ENCODE assay signal across 9 cellular contexts in genomic region chr9:6944093-6944551, GRCh38.
A peak's percentile ranks its signal among the peaks of the same experiment; 100 is the strongest.
DNase-seq lines count a peak whose midpoint lies in the region; ATAC-seq and TF ChIP-seq lines count a peak whose summit lies in the region.
"Had no signal": no experiment of that assay in that cellular context is flagged by ENCODE, and none has a peak within 500 bp of the region (broad histone marks: within the 10 kb centered on the region; RNA-seq: fewer than 3 reads in every experiment).

No MANE protein-coding gene starts in this region.

- no peak overlapping the region for H3K4me3 ChIP-seq in brain microvascular endothelial cell (ENCODE audit: low read depth, low read length)

- no peak overlapping the region for H3K27ac ChIP-seq in brain microvascular endothelial cell

- in situ Hi-C loops in G401 (cut with HindIII; ENCODE audit: low sequenced_read_pairs) (no loop called here), brain microvascular endothelial cell (cut with HindIII; ENCODE audit: low pct_ligation_motif_present, low sequenced_read_pairs) (no loop called here)

- DNase-seq in G401 (ENCODE audit: low spot score) (peak; percentile 43), NCI-H1694 (lab: John Stamatoyannopoulos, UW) (peak; percentile 16), brain microvascular endothelial cell (peak; percentile 51), myocyte (ENCODE audit: low read depth) (peak; percentile 44), NCI-H1930 (lab: John Stamatoyannopoulos, UW) (no peak), Right ventricle myocardium superior (no peak), T1000 (lab: John Stamatoyannopoulos, UW) (no peak)
- DNase-seq: activated CD4-positive, alpha-beta T cell treated with anti-CD3 and anti-CD28 coated beads, Interleukin-2, amount 50 U/mL, for 48 hours had no signal

- intact Hi-C loops in Right ventricle myocardium superior (cut with DNase I), result no loop called here

- no peak for ATAC-seq in Right ventricle myocardium superior (ENCODE audit: poor library complexity)
- ATAC-seq in HG02798 (IDR thresholded peaks at IDR 0.05; ENCODE audit: poor library complexity, unreplicated experiment), result no peak

- no peaks in the 10 kb centered on the region for H3K36me3 ChIP-seq in brain microvascular endothelial cell (replicated peaks)

- TF ChIP-seq CTCF in brain microvascular endothelial cell (IDR thresholded peaks at IDR 0.05; ENCODE audit: low read depth, low read length, missing control alignments), result no peak

- no peaks in the 10 kb centered on the region for H3K27me3 ChIP-seq in brain microvascular endothelial cell (replicated peaks)

Comparison
In these comparisons a context has a peak if more than half of its experiments do, and no peak if none do; other contexts are left out.
1. DNase-seq: peak in G401 (single experiment), NCI-H1694 (single experiment), brain microvascular endothelial cell (single experiment) and myocyte (single experiment); none in NCI-H1930 (0 of 2), Right ventricle myocardium superior (single experiment) and T1000 (single experiment).